Comparison of ENCODE assay signal across 8 cellular contexts in the genomic region with DNA sequence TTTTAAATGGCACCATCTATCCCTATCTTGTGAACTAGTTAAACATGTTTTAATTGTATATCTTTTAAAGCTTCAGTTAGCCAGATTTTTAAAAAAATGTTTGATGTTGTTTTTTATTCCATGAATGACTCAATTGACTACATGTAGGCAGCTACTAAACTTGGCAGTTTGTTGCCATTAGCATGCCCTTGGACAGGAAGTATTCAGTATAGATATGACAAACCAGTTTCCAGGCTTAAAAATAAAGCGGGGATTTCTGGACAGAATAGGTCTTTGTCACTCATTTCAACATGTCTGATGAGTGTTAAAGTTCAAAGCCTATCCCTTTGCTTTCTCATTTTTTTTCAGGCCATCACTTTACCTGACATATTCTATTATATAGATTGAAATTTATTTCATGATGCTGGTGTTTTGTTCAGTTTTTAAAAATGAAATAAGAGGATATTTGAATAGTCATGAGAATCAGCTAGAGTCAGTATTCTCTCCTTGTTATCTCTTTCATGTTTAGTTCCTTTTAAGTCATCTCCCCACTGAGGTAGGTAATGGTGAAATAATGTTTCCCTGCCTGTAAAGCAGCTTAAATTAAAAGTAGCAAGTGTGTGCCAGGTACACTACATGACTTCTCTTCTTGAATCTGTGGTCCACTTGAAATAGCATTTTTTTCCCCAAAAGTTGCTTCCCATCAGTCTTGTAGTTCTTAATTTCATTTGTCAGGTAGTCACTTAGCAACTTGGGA. TPM values are rescaled to one million over a fixed set of nuclear protein-coding genes. Genes with fewer than 3 reads are reported as not detected.
A peak's percentile ranks its signal among the peaks of the same experiment; 100 is the strongest.
DNase-seq lines count a peak whose midpoint lies in the region; ATAC-seq and TF ChIP-seq lines count a peak whose summit lies in the region.

No MANE protein-coding gene starts in this region.

- peak; percentile 66 for ATAC-seq in GM21576 (IDR thresholded peaks at IDR 0.05; ENCODE audit: unreplicated experiment)
- ATAC-seq in body of pancreas, result no peak

- no peaks in the 10 kb centered on the region for H3K9me3 ChIP-seq in effector memory CD4-positive, alpha-beta T cell (ENCODE audit: control insufficient read depth, low read length)
- no peaks in the 10 kb centered on the region for H3K9me3 ChIP-seq in body of pancreas

- WGBS in body of pancreas, 2 donors, result 26 to 42% methylated on average over 1 of the region's 1 CpG

- TF ChIP-seq POLR2A in body of pancreas (IDR thresholded peaks at IDR 0.05), result no peak

- H3K36me3 ChIP-seq in effector memory CD4-positive, alpha-beta T cell (ENCODE audit: control insufficient read depth, insufficient read depth, low read length), result peaks cover 7% of the 10 kb centered on the region
- H3K36me3 ChIP-seq in body of pancreas (replicated peaks in 1 of 2; ENCODE audit: insufficient read depth in 1 of 2, low read depth in 2 of 2), result no peaks in the 10 kb centered on the region

- TF ChIP-seq CTCF in GM12864 (IDR thresholded peaks at IDR 0.05; ENCODE audit: low read depth, low read length, missing control alignments) (no peak), body of pancreas (IDR thresholded peaks at IDR 0.05) (no peak)

- H3K4me3 ChIP-seq in GM12864 (ENCODE audit: low read depth, low read length) (peak overlapping the region; percentile 24; the same call in 1 of the 2 replicates), body of pancreas (no peak overlapping the region)
- H3K4me3 ChIP-seq in effector memory CD4-positive, alpha-beta T cell (ENCODE audit: insufficient read depth, low read depth, low read length, poor library complexity, severe bottlenecking), result no peak overlapping the region

- no peaks in the 10 kb centered on the region for H3K27me3 ChIP-seq in effector memory CD4-positive, alpha-beta T cell (replicated peaks; ENCODE audit: control insufficient read depth, insufficient read depth, low read length, poor library complexity, severe bottlenecking)
- H3K27me3 ChIP-seq in body of pancreas, result no peaks in the 10 kb centered on the region

- peak overlapping the region; percentile 73 for H3K27ac ChIP-seq in effector memory CD4-positive, alpha-beta T cell (ENCODE audit: insufficient read depth, low read length, poor library complexity, severe bottlenecking)
- no peak overlapping the region for H3K27ac ChIP-seq in body of pancreas

- intact Hi-C loops in body of pancreas (cut with DNase I), result no loop called here

- DNase-seq in GM12864 (ENCODE audit: low read depth), result peak; percentile 65
- peak; percentile 54 for DNase-seq in LHCN-M2 (ENCODE audit: low read depth)
- no peak for DNase-seq in effector memory CD4-positive, alpha-beta T cell
- no peak for DNase-seq in body of pancreas
- no peak for DNase-seq in COLO668 (lab: John Stamatoyannopoulos, UW; ENCODE audit: unreplicated experiment)
- DNase-seq in NCI-H446 (lab: John Stamatoyannopoulos, UW), result no peak
- DNase-seq in iPS-NIHi7 (ENCODE audit: extremely low spot score), result no peak

- peaks cover 54% of the 10 kb centered on the region for H3K4me1 ChIP-seq in effector memory CD4-positive, alpha-beta T cell (ENCODE audit: control insufficient read depth, insufficient read depth, low read length, poor library complexity, severe bottlenecking)
- no peaks in the 10 kb centered on the region for H3K4me1 ChIP-seq in body of pancreas

RNA-seq across cellular contexts. Expression of gene TNFAIP8, which starts 11.9 kb away (rescaled TPM):
- 25.6 and 26.5 TPM in 2 replicates for total RNA-seq in LHCN-M2 (2014; rRNA removed)
- polyA plus RNA-seq in LHCN-M2 (2012), result 7.4 TPM
- total RNA-seq in body of pancreas, result 10 to 100 TPM; 15.8 to 32.3 TPM

Comparison
In these comparisons a context has a peak if more than half of its experiments do, and no peak if none do; other contexts are left out.
1. DNase-seq: peak in GM12864 (single experiment) and LHCN-M2 (single experiment); none in effector memory CD4-positive, alpha-beta T cell (0 of 3), body of pancreas (0 of 4), COLO668 (single experiment), NCI-H446 (0 of 2) and iPS-NIHi7 (single experiment).